18 cellular contexts compared by ENCODE assay signal in the genomic region with DNA sequence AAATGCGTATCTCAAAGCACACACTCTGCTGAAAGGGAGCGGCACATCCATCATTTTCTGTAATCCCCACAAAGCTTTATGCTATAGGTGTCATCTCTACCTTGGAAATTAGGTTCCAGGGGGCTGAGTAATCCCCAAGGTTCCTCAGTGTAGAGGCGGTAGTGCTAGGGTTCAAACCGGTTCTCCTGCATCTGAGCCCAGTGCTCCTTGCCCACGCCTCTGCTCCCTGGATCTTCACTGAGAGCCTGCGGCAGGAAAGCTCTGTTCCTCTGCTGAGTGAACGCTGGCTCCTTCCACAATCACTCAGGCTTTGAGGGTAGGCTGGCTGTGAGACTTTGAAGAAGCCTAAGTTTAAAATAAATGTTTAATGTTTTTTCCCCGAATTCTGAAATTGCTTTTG. TPM values are rescaled to one million over a fixed set of nuclear protein-coding genes. Genes with fewer than 3 reads are reported as not detected.
DNase-seq lines count a peak whose midpoint lies in the region; ATAC-seq and TF ChIP-seq lines count a peak whose summit lies in the region.
"Had no signal": no experiment of that assay in that cellular context is flagged by ENCODE, and none has a peak within 500 bp of the region (broad histone marks: within the 10 kb centered on the region; RNA-seq: fewer than 3 reads in every experiment).

No MANE protein-coding gene starts in this region.

- no peak for DNase-seq in Caco-2
- peak; percentile 53 to 83 for DNase-seq in foreskin keratinocyte
- peak; percentile 26 for DNase-seq in sigmoid colon
- no peak for DNase-seq in NCI-H2171 (lab: John Stamatoyannopoulos, UW)
- no peak for DNase-seq in transverse colon
- no peak for DNase-seq in GF-D8 (lab: John Stamatoyannopoulos, UW)
- DNase-seq: CD8-positive, alpha-beta T cell; DND-41; MV-4-11; NCI-H1417; NCI-H1930; NCI-H2171 treated with DMSO at 0.1 percent for 48 hours; NCI-H748 treated with DMSO at 0.1 percent for 48 hours; PC-3 had no signal

- intact Hi-C loops in Caco-2 (cut with micrococcal nuclease; ENCODE audit: unreplicated experiment) = no loop called here
- intact Hi-C loops in sigmoid colon (cut with DNase I) = no loop called here
- intact Hi-C loops in transverse colon (cut with DNase I; ENCODE audit: low total_unique reads) = no loop called here

- H3K9me3 ChIP-seq in Caco-2 (no peaks in the 10 kb centered on the region), sigmoid colon (no peaks in the 10 kb centered on the region), transverse colon (no peaks in the 10 kb centered on the region)

- H3K4me1 Mint-ChIP-seq in Caco-2 (ENCODE audit: low read depth, unreplicated experiment) = peaks cover 10% of the 10 kb centered on the region

- H3K4me3 Mint-ChIP-seq in Caco-2 (ENCODE audit: unreplicated experiment) = no peak overlapping the region
- H3K4me3 Mint-ChIP-seq: CD8-positive, alpha-beta T cell had no signal

- TF ChIP-seq EP300 in sigmoid colon (IDR thresholded peaks at IDR 0.05) (no peak), transverse colon (IDR thresholded peaks at IDR 0.05; ENCODE audit: low read depth) (no peak)

- peaks cover 3% of the 10 kb centered on the region; the same call in 1 of the 2 replicates for H3K4me1 ChIP-seq in Caco-2
- H3K4me1 ChIP-seq in foreskin keratinocyte = peaks cover 19% of the 10 kb centered on the region
- H3K4me1 ChIP-seq in sigmoid colon = peaks cover 0 to 29% (median 8%) of the 10 kb centered on the region in 4 donors
- peaks cover 2 to 23% (median 6%) of the 10 kb centered on the region in 4 donors for H3K4me1 ChIP-seq in transverse colon

- no TSS peak for BruUV-seq in Caco-2 (replicated peaks; lab: Mats Ljungman, UMichigan)

- H3K36me3 Mint-ChIP-seq in Caco-2 (ENCODE audit: insufficient read depth, unreplicated experiment) = peaks cover 45% of the 10 kb centered on the region
- H3K36me3 Mint-ChIP-seq: CD8-positive, alpha-beta T cell had no signal

- no peaks in the 10 kb centered on the region for H3K27me3 ChIP-seq in Caco-2 (replicated peaks; ENCODE audit: control insufficient read depth, insufficient read depth, low read length)
- no peaks in the 10 kb centered on the region for H3K27me3 ChIP-seq in foreskin keratinocyte
- no peaks in the 10 kb centered on the region for H3K27me3 ChIP-seq in sigmoid colon
- no peaks in the 10 kb centered on the region for H3K27me3 ChIP-seq in transverse colon

- H3K9me3 Mint-ChIP-seq in Caco-2 (ENCODE audit: unreplicated experiment) = no peaks in the 10 kb centered on the region
- H3K9me3 Mint-ChIP-seq: CD8-positive, alpha-beta T cell had no signal

- in situ Hi-C loops in transverse colon (cut with MboI; ENCODE audit: low pct_ligation_motif_present in 1 of 4, low pct_unique_long_range_greater_than_20kb in 1 of 4, low sequenced_read_pairs in 3 of 4) = no loop called here

- H3K27ac Mint-ChIP-seq in Caco-2 (ENCODE audit: unreplicated experiment) = peak overlapping the region; percentile 8
- H3K27ac Mint-ChIP-seq: CD8-positive, alpha-beta T cell had no signal

- 83 to 85% methylated on average over 8 of the region's 8 CpGs for WGBS in sigmoid colon, 2 donors
- WGBS in transverse colon (ENCODE audit: low coverage in 1 of 2), 2 donors = 72 to 88% methylated on average over 1 to 8 of the region's 8 CpGs

- peak; percentile 90 for ATAC-seq in foreskin keratinocyte
- ATAC-seq in GM19463 (IDR thresholded peaks at IDR 0.05; ENCODE audit: unreplicated experiment) = no peak
- ATAC-seq: CD8-positive, alpha-beta T cell; GM12878; HCT116; PC-3 had no signal

- no peak for TF ChIP-seq POLR2A in sigmoid colon (IDR thresholded peaks at IDR 0.05)
- TF ChIP-seq POLR2A in transverse colon (IDR thresholded peaks at IDR 0.05) = no peak

- H3K27ac ChIP-seq in angular gyrus (ENCODE audit: low read depth, low read length) (peak overlapping the region; percentile 47), foreskin keratinocyte (peak overlapping the region; percentile 30), sigmoid colon (peak overlapping the region in 1 of 4 donors; percentile 28), transverse colon (no peak overlapping the region)

- H3K36me3 ChIP-seq in Caco-2 (ENCODE audit: control insufficient read depth, insufficient read depth, low read length) (no peaks in the 10 kb centered on the region; the same call in 1 of the 2 replicates), sigmoid colon (no peaks in the 10 kb centered on the region), transverse colon (no peaks in the 10 kb centered on the region)

- H3K4me3 ChIP-seq in Caco-2 (ENCODE audit: low read depth, low read length) (no peak overlapping the region), sigmoid colon (no peak overlapping the region), transverse colon (no peak overlapping the region)
- H3K4me3 ChIP-seq: GM12878 had no signal

- POLR2A ChIA-PET in Caco-2 (lab: Charles Lee) = interaction anchor here (0.6 kb wide), 1 partner anchor 80 kb away, joined by 3 read pairs; no protein-coding TSS in a partner anchor

- TF ChIP-seq CTCF in Caco-2 (IDR thresholded peaks at IDR 0.05; ENCODE audit: insufficient read depth in 1 of 2, low read depth in 1 of 2, low read length in 1 of 2, severe bottlenecking in 1 of 2, unreplicated experiment in 1 of 2) (no peak), foreskin keratinocyte (conservative IDR thresholded peaks at IDR 0.05) (peak; percentile 26), sigmoid colon (IDR thresholded peaks at IDR 0.05) (no peak), transverse colon (IDR thresholded peaks at IDR 0.05) (no peak)

- no peaks in the 10 kb centered on the region for H3K27me3 Mint-ChIP-seq in Caco-2 (ENCODE audit: insufficient read depth, unreplicated experiment)

- CTCF ChIA-PET in Caco-2 (lab: Charles Lee) = no interaction called here

RNA-seq across cellular contexts. Expression of a gene that starts 24.9 kb away (rescaled TPM):
- 44.9 and 45.5 TPM in 2 replicates for total RNA-seq in Caco-2 (2022)
- total RNA-seq in foreskin keratinocyte = 2.2 and 2.8 TPM in 2 replicates
- polyA plus RNA-seq in foreskin keratinocyte = 1.1 and 1.3 TPM in 2 replicates
- 10 to 100 TPM in 2 of 4 donors, 1 to 10 TPM in 2; 8.1 to 16.9 (median 10.7) TPM for total RNA-seq in sigmoid colon
- 10 to 100 TPM; 12.0 to 18.7 (median 13.9) TPM for polyA plus RNA-seq in sigmoid colon
- total RNA-seq in transverse colon = 100 to 1,000 TPM in 3 of 4 donors, 10 to 100 TPM in 1; 96.1 to 161 (median 117) TPM

Comparison
In these comparisons a context has a peak if more than half of its experiments do, and no peak if none do; other contexts are left out.
1. DNase-seq: peak in foreskin keratinocyte (2 of 2) and sigmoid colon (single experiment); none in Caco-2 (0 of 2), NCI-H2171 (single experiment), transverse colon (single experiment) and GF-D8 (single experiment).
2. H3K27ac ChIP-seq: peak in angular gyrus (single experiment) and foreskin keratinocyte (single experiment); none in transverse colon (0 of 4).